Comparison of ENCODE assay signal across 11 cellular contexts in the genomic region with DNA sequence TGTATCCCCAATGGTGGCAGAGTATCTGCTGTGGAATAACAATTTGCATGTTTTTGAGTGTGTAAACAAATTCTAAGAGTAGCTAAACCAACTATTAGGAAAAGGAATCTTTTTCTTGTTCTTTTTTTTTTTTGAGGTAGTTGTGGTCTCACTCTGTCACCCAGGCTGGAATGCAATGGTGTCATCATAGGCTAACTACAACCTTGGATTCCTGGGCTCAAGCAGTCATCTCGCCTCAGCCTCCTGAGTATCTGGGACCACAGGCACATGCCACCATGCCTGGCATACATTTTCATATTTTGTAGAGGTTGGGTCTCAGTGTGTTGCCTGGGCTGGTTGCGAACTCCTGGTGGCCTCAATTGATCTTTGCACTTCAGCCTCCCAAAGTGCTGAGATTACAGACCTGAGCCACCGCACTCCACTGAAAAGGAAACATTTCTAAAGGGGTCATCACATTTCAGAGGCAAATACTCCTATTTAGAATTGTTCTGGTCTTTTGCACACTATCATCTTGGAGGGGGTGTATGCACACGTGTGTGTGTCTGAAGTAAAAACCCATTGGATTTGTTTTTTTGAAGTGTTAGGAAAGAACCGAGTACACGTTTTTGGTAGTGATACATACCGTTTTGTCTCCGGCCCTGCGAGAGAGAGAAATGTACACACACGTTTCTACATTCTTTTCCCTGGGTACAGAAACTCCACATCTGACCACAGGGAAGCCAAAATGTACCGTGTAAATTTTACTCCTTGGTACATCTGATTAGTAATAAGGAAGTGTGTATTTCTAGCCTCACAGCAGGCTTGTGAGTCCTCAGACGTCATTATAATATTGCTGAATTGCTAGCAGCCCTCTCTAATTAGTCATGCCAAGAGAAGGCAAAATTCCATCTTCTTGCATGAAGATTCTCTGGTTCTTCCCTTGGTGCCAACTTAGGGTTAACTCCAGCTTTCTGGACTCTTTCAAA.
DNase-seq lines count a peak whose midpoint lies in the region; ATAC-seq and TF ChIP-seq lines count a peak whose summit lies in the region.
"Had no signal": no experiment of that assay in that cellular context is flagged by ENCODE, and none has a peak within 500 bp of the region (broad histone marks: within the 10 kb centered on the region; RNA-seq: fewer than 3 reads in every experiment).

No MANE protein-coding gene starts in this region.

- TF ChIP-seq CTCF in NB4 (IDR thresholded peaks at IDR 0.05; ENCODE audit: low read depth, low read length) (no peak), neutrophil (IDR thresholded peaks at IDR 0.05) (no peak)

- peak overlapping the region; percentile 50 for H3K27ac ChIP-seq in neutrophil
- H3K27ac ChIP-seq: PC-9 had no signal

- H3K36me3 ChIP-seq in neutrophil, result no peaks in the 10 kb centered on the region

- H3K9me3 ChIP-seq in neutrophil, result no peaks in the 10 kb centered on the region

- H3K4me3 ChIP-seq in NB4 (ENCODE audit: low read depth, low read length), result no peak overlapping the region
- H3K4me3 ChIP-seq in neutrophil (ENCODE audit: low read depth in 1 of 2, low read length in 1 of 2), result no peak overlapping the region
- H3K4me3 ChIP-seq: PC-9 had no signal

- DNase-seq in EL, result peak; percentile 79
- peak; percentile 50 for DNase-seq in NB4 (ENCODE audit: low read depth)
- DNase-seq in dedifferentiated amniotic fluid mesenchymal stem cell (ENCODE audit: extremely low spot score), result peak; percentile 31
- no peak for DNase-seq in NCI-H187 treated with DMSO at 0.1 percent for 48 hours (lab: John Stamatoyannopoulos, UW)
- DNase-seq in NCI-H446 (lab: John Stamatoyannopoulos, UW), result no peak
- DNase-seq: activated CD4-positive, alpha-beta T cell treated with anti-CD3 and anti-CD28 coated beads, Interleukin-2, amount 50 U/mL, for 48 hours; Karpas-422 had no signal

- peaks cover 49 to 88% of the 10 kb centered on the region in 2 experiments for H3K4me1 ChIP-seq in neutrophil (ENCODE audit: control insufficient read depth in 1 of 2, insufficient read depth in 1 of 2, low read depth in 1 of 2, low read length in 1 of 2)

- H3K27me3 ChIP-seq in neutrophil, result no peaks in the 10 kb centered on the region

- ATAC-seq in GM19351 (IDR thresholded peaks at IDR 0.05; ENCODE audit: unreplicated experiment), result no peak
- no peak for ATAC-seq in GM21423 (IDR thresholded peaks at IDR 0.05; ENCODE audit: unreplicated experiment)

- TF ChIP-seq POLR2A in NB4 (IDR thresholded peaks at IDR 0.05; ENCODE audit: extremely low read depth, insufficient read length), result no peak

Comparison
In these comparisons a context has a peak if more than half of its experiments do, and no peak if none do; other contexts are left out.
1. DNase-seq: peak in EL (single experiment), NB4 (single experiment) and dedifferentiated amniotic fluid mesenchymal stem cell (single experiment); none in NCI-H187 treated with DMSO at 0.1 percent for 48 hours (single experiment) and NCI-H446 (0 of 2).